In genomic region chr5:59038169-59039002, GRCh38 we compare ENCODE assay signal across 8 cellular contexts.
A peak's percentile ranks its signal among the peaks of the same experiment; 100 is the strongest.
DNase-seq lines count a peak whose midpoint lies in the region; ATAC-seq and TF ChIP-seq lines count a peak whose summit lies in the region.

No MANE protein-coding gene starts in this region.

- peak overlapping the region; percentile 92 for H3K4me3 ChIP-seq in CD4-positive, CD25-positive, alpha-beta regulatory T cell (ENCODE audit: low read depth, low read length)
- H3K4me3 ChIP-seq in suprapubic skin: peak overlapping the region; percentile 67

- peaks cover 20% of the 10 kb centered on the region for H3K27me3 Mint-ChIP-seq in CD4-positive, CD25-positive, alpha-beta regulatory T cell
- H3K27me3 Mint-ChIP-seq in activated naive CD8-positive, alpha-beta T cell treated with anti-CD3 and anti-CD28 coated beads, Interleukin-2, amount 10 ng/mL, durations not matched to agents 7 days and 5 days: no peaks in the 10 kb centered on the region

- peaks cover 25 to 63% (median 37%) of the 10 kb centered on the region in 4 donors for H3K4me1 Mint-ChIP-seq in CD4-positive, CD25-positive, alpha-beta regulatory T cell
- peaks cover 35% of the 10 kb centered on the region for H3K4me1 Mint-ChIP-seq in activated naive CD8-positive, alpha-beta T cell treated with anti-CD3 and anti-CD28 coated beads, Interleukin-2, amount 10 ng/mL, durations not matched to agents 7 days and 5 days

- peak overlapping the region; percentile 64 for H3K27ac ChIP-seq in CD4-positive, CD25-positive, alpha-beta regulatory T cell (ENCODE audit: insufficient read depth, low read length, poor library complexity, severe bottlenecking)
- peak overlapping the region; percentile 69 for H3K27ac ChIP-seq in suprapubic skin

- TF ChIP-seq POLR2A in suprapubic skin (IDR thresholded peaks at IDR 0.05): no peak

- H3K27me3 ChIP-seq in CD4-positive, CD25-positive, alpha-beta regulatory T cell (ENCODE audit: control insufficient read depth, insufficient read depth, low read length): peaks cover 13% of the 10 kb centered on the region
- no peaks in the 10 kb centered on the region for H3K27me3 ChIP-seq in suprapubic skin

- H3K27ac Mint-ChIP-seq in CD4-positive, CD25-positive, alpha-beta regulatory T cell: peak overlapping the region; percentile 80 to 91 (median 91)
- H3K27ac Mint-ChIP-seq in activated naive CD8-positive, alpha-beta T cell treated with anti-CD3 and anti-CD28 coated beads, Interleukin-2, amount 10 ng/mL, durations not matched to agents 7 days and 5 days: peak overlapping the region; percentile 98

- H3K9me3 Mint-ChIP-seq in CD4-positive, CD25-positive, alpha-beta regulatory T cell: no peaks in the 10 kb centered on the region
- no peaks in the 10 kb centered on the region for H3K9me3 Mint-ChIP-seq in activated naive CD8-positive, alpha-beta T cell treated with anti-CD3 and anti-CD28 coated beads, Interleukin-2, amount 10 ng/mL, durations not matched to agents 7 days and 5 days

- peak in 1 of 3 donors; percentile 24 for DNase-seq in CD4-positive, CD25-positive, alpha-beta regulatory T cell
- no peak for DNase-seq in activated naive CD8-positive, alpha-beta T cell treated with anti-CD3 and anti-CD28 coated beads, Interleukin-2, amount 10 ng/mL, durations not matched to agents 7 days and 5 days
- DNase-seq in iris pigment epithelial cell (ENCODE audit: low read depth) (peak; percentile 28), suprapubic skin (ENCODE audit: low spot score in 2 of 2) (peak in 1 of 2 donors; percentile 59), 8988T (no peak), NCI-H187 (lab: John Stamatoyannopoulos, UW) (no peak), kidney tubule cell (ENCODE audit: low spot score) (no peak)

- WGBS in suprapubic skin: 59% methylated on average over 13 of the region's 13 CpGs

- TF ChIP-seq CTCF in suprapubic skin (IDR thresholded peaks at IDR 0.05): no peak

- no peaks in the 10 kb centered on the region for H3K9me3 ChIP-seq in CD4-positive, CD25-positive, alpha-beta regulatory T cell (ENCODE audit: control insufficient read depth in 2 of 2, low read length in 2 of 2)
- no peaks in the 10 kb centered on the region for H3K9me3 ChIP-seq in suprapubic skin

- H3K4me3 Mint-ChIP-seq in CD4-positive, CD25-positive, alpha-beta regulatory T cell: peak overlapping the region; percentile 84 to 98 (median 95)
- peak overlapping the region; percentile 90 for H3K4me3 Mint-ChIP-seq in activated naive CD8-positive, alpha-beta T cell treated with anti-CD3 and anti-CD28 coated beads, Interleukin-2, amount 10 ng/mL, durations not matched to agents 7 days and 5 days

- no peak for ATAC-seq in CD4-positive, CD25-positive, alpha-beta regulatory T cell (ENCODE audit: low read depth in 2 of 2)
- peak; percentile 1 for ATAC-seq in HG03439 (IDR thresholded peaks at IDR 0.05; ENCODE audit: unreplicated experiment)
- ATAC-seq in activated naive CD8-positive, alpha-beta T cell treated with anti-CD3 and anti-CD28 coated beads, Interleukin-2, amount 10 ng/mL, durations not matched to agents 7 days and 5 days (ENCODE audit: low read depth): no peak

- H3K36me3 Mint-ChIP-seq in CD4-positive, CD25-positive, alpha-beta regulatory T cell: no peaks in the 10 kb centered on the region
- peaks cover 36% of the 10 kb centered on the region for H3K36me3 Mint-ChIP-seq in activated naive CD8-positive, alpha-beta T cell treated with anti-CD3 and anti-CD28 coated beads, Interleukin-2, amount 10 ng/mL, durations not matched to agents 7 days and 5 days

- H3K36me3 ChIP-seq in CD4-positive, CD25-positive, alpha-beta regulatory T cell (ENCODE audit: control insufficient read depth, insufficient read depth, low read length): no peaks in the 10 kb centered on the region
- H3K36me3 ChIP-seq in suprapubic skin: no peaks in the 10 kb centered on the region

- TF ChIP-seq EP300 in suprapubic skin (IDR thresholded peaks at IDR 0.05): no peak

- POLR2A ChIA-PET in activated naive CD8-positive, alpha-beta T cell treated with anti-CD3 and anti-CD28 coated beads, Interleukin-2, amount 10 ng/mL, durations not matched to agents 7 days and 5 days (lab: Charles Lee): interaction anchor here (1.2 to 1.9 kb wide), 8 partner anchors 61 to 140 kb away, joined by 3 to 68 read pairs (median 6); no protein-coding TSS in a partner anchor

- H3K4me1 ChIP-seq in CD4-positive, CD25-positive, alpha-beta regulatory T cell (ENCODE audit: control insufficient read depth, insufficient read depth, low read length, poor library complexity, severe bottlenecking): peaks cover 28% of the 10 kb centered on the region
- H3K4me1 ChIP-seq in suprapubic skin: peaks cover 19% of the 10 kb centered on the region
